8 cellular contexts compared by ENCODE assay signal in genomic region chr1:111754964-111755320, GRCh38. TPM values are rescaled to one million over a fixed set of nuclear protein-coding genes. Genes with fewer than 3 reads are reported as not detected.
DNase-seq lines count a peak whose midpoint lies in the region; ATAC-seq and TF ChIP-seq lines count a peak whose summit lies in the region.

No MANE protein-coding gene starts in this region.

- H3K4me3 ChIP-seq in BJ (ENCODE audit: low read depth, low read length), result peak overlapping the region; percentile 90
- peak overlapping the region; percentile 71 for H3K4me3 ChIP-seq in lower lobe of right lung

- H3K9me3 ChIP-seq in lower lobe of right lung, result no peaks in the 10 kb centered on the region

- H3K27me3 Mint-ChIP-seq in IgD-negative memory B cell, result no peaks in the 10 kb centered on the region
- H3K27me3 Mint-ChIP-seq in stimulated activated naive CD8-positive, alpha-beta T cell treated with anti-CD3 and anti-CD28 coated beads, Interleukin-15, Interleukin-2, amounts not matched to agents 100 ng/mL and 50 ng/mL, for 24 hours, result no peaks in the 10 kb centered on the region

- H3K4me3 Mint-ChIP-seq in IgD-negative memory B cell, result peak overlapping the region; percentile 94 to 100 (median 98)
- H3K4me3 Mint-ChIP-seq in stimulated activated naive CD8-positive, alpha-beta T cell treated with anti-CD3 and anti-CD28 coated beads, Interleukin-15, Interleukin-2, amounts not matched to agents 100 ng/mL and 50 ng/mL, for 24 hours, result peak overlapping the region; percentile 90

- CTCF ChIA-PET in BJ (lab: Yijun Ruan, JAX), result interaction anchor here (0.6 to 3.6 kb wide), 13 partner anchors 10 to 276 kb away, joined by 3 to 31 read pairs (median 7); partner anchors contain the start of gene INKA2

- ATAC-seq in SK-N-SH treated with all-trans-retinoic acid at 6 μM for 48 hours (peak; percentile 64), lower lobe of right lung (peak; percentile 16 to 31)

- H3K36me3 ChIP-seq in BJ (ENCODE audit: control insufficient read depth, insufficient read depth, low read length) (no peaks in the 10 kb centered on the region), lower lobe of right lung (peaks cover 18% of the 10 kb centered on the region)

- H3K27me3 ChIP-seq in BJ (ENCODE audit: control insufficient read depth, insufficient read depth, low read length) (no peaks in the 10 kb centered on the region), lower lobe of right lung (ENCODE audit: low read depth) (no peaks in the 10 kb centered on the region)

- peaks cover 2% of the 10 kb centered on the region for H3K36me3 Mint-ChIP-seq in IgD-negative memory B cell
- H3K36me3 Mint-ChIP-seq in stimulated activated naive CD8-positive, alpha-beta T cell treated with anti-CD3 and anti-CD28 coated beads, Interleukin-15, Interleukin-2, amounts not matched to agents 100 ng/mL and 50 ng/mL, for 24 hours (ENCODE audit: low read depth), result peaks cover 18% of the 10 kb centered on the region

- intact Hi-C loops in lower lobe of right lung (cut with DNase I), result no loop called here

- POLR2A ChIA-PET in BJ (lab: Charles Lee), result no interaction called here

- peaks cover 14% of the 10 kb centered on the region for H3K4me1 ChIP-seq in lower lobe of right lung

- peak overlapping the region; percentile 95 to 99 (median 99) for H3K27ac Mint-ChIP-seq in IgD-negative memory B cell
- peak overlapping the region; percentile 97 for H3K27ac Mint-ChIP-seq in stimulated activated naive CD8-positive, alpha-beta T cell treated with anti-CD3 and anti-CD28 coated beads, Interleukin-15, Interleukin-2, amounts not matched to agents 100 ng/mL and 50 ng/mL, for 24 hours

- peaks cover 15 to 23% (median 22%) of the 10 kb centered on the region in 3 donors for H3K4me1 Mint-ChIP-seq in IgD-negative memory B cell
- peaks cover 40% of the 10 kb centered on the region for H3K4me1 Mint-ChIP-seq in stimulated activated naive CD8-positive, alpha-beta T cell treated with anti-CD3 and anti-CD28 coated beads, Interleukin-15, Interleukin-2, amounts not matched to agents 100 ng/mL and 50 ng/mL, for 24 hours (ENCODE audit: low read depth)

- no peak for TF ChIP-seq CTCF in BJ (IDR thresholded peaks at IDR 0.05; ENCODE audit: insufficient read depth, low read depth, low read length)
- TF ChIP-seq CTCF in lower lobe of right lung (IDR thresholded peaks at IDR 0.05), result no peak

- H3K9me3 Mint-ChIP-seq in IgD-negative memory B cell, result no peaks in the 10 kb centered on the region
- H3K9me3 Mint-ChIP-seq in stimulated activated naive CD8-positive, alpha-beta T cell treated with anti-CD3 and anti-CD28 coated beads, Interleukin-15, Interleukin-2, amounts not matched to agents 100 ng/mL and 50 ng/mL, for 24 hours, result no peaks in the 10 kb centered on the region

- H3K27ac ChIP-seq in lower lobe of right lung, result peak overlapping the region; percentile 91

- DNase-seq in BJ (ENCODE audit: low read depth) (no peak), GM19238 (ENCODE audit: insufficient read length, low spot score) (peak; percentile 33), dedifferentiated amniotic fluid mesenchymal stem cell (ENCODE audit: extremely low spot score) (peak; percentile 38), lower lobe of right lung (no peak), T-helper 9 cell (no peak)

TF ChIP-seq in SK-N-SH treated with all-trans-retinoic acid at 6 μM for 48 hours, 23 proteins besides CTCF, POLR2A, EP300 and RAD21:
- TF ChIP-seq ZC3H10 (CRISPR knock-in tag; IDR thresholded peaks at IDR 0.05) (no peak), PATZ1 (CRISPR knock-in tag; IDR thresholded peaks at IDR 0.05; ENCODE audit: borderline replicate concordance) (no peak), SNAI2 (CRISPR knock-in tag; IDR thresholded peaks at IDR 0.05) (no peak), TCF4 (CRISPR knock-in tag; IDR thresholded peaks at IDR 0.05; ENCODE audit: borderline replicate concordance) (no peak), ESRRG (CRISPR knock-in tag; IDR thresholded peaks at IDR 0.05) (no peak), CSDC2 (CRISPR knock-in tag; IDR thresholded peaks at IDR 0.05) (no peak), POU6F1 (CRISPR knock-in tag; IDR thresholded peaks at IDR 0.05; ENCODE audit: borderline replicate concordance, low read depth) (no peak), CREB5 (CRISPR knock-in tag; IDR thresholded peaks at IDR 0.05; ENCODE audit: low read depth) (no peak), ZNF8 (CRISPR knock-in tag; IDR thresholded peaks at IDR 0.05) (no peak), ZFP30 (CRISPR knock-in tag; IDR thresholded peaks at IDR 0.05) (no peak), BACH2 (CRISPR knock-in tag; IDR thresholded peaks at IDR 0.05; ENCODE audit: borderline replicate concordance) (no peak), TOX (CRISPR knock-in tag; IDR thresholded peaks at IDR 0.05; ENCODE audit: borderline replicate concordance) (no peak), RARB (CRISPR knock-in tag; IDR thresholded peaks at IDR 0.05) (no peak), CSRNP3 (CRISPR knock-in tag; IDR thresholded peaks at IDR 0.05) (no peak), GLIS3 (CRISPR knock-in tag; IDR thresholded peaks at IDR 0.05) (no peak), ZNF565 (CRISPR knock-in tag; conservative IDR thresholded peaks at IDR 0.05; ENCODE audit: low read depth) (no peak), ZFP3 (CRISPR knock-in tag; IDR thresholded peaks at IDR 0.05) (no peak), OSR1 (CRISPR knock-in tag; IDR thresholded peaks at IDR 0.05) (no peak), PPARA (CRISPR knock-in tag; IDR thresholded peaks at IDR 0.05; ENCODE audit: borderline replicate concordance) (no peak), ARNTL (CRISPR knock-in tag; IDR thresholded peaks at IDR 0.05; ENCODE audit: borderline replicate concordance, low read depth) (no peak)

RNA-seq across cellular contexts. Expression of gene DDX20, which starts 0.8 kb away (rescaled TPM):
- 6.9 and 12.9 TPM in 2 replicates for polyA plus RNA-seq in BJ (2011; rRNA removed)
- 4.8 and 6.0 TPM in 2 replicates for polyA minus RNA-seq in BJ (2011; rRNA and poly(A)+ RNA removed)
- 12.2 TPM for polyA plus RNA-seq in IgD-negative memory B cell
- total RNA-seq in lower lobe of right lung, result 11.4 TPM

RNA-seq across cellular contexts. Expression of gene INKA2, which starts 15.7 kb away (rescaled TPM):
- polyA plus RNA-seq in BJ (2011; rRNA removed), result 2.3 and 2.8 TPM in 2 replicates
- 1.9 and 4.8 TPM in 2 replicates for polyA minus RNA-seq in BJ (2011; rRNA and poly(A)+ RNA removed)
- 1.3 TPM for polyA plus RNA-seq in IgD-negative memory B cell
- total RNA-seq in lower lobe of right lung, result 14.7 TPM

Comparison
In these comparisons a context has a peak if more than half of its experiments do, and no peak if none do; other contexts are left out.
1. DNase-seq: peak in GM19238 (single experiment) and dedifferentiated amniotic fluid mesenchymal stem cell (single experiment); none in BJ (single experiment), lower lobe of right lung (single experiment) and T-helper 9 cell (single experiment).